ENCODE assay signal across 8 cellular contexts in genomic region chr1:145963218-145964019, GRCh38. TPM values are rescaled to one million over a fixed set of nuclear protein-coding genes. Genes with fewer than 3 reads are reported as not detected.
DNase-seq lines count a peak whose midpoint lies in the region; ATAC-seq and TF ChIP-seq lines count a peak whose summit lies in the region.

No MANE protein-coding gene starts in this region.

- no peak overlapping the region for H2AFZ ChIP-seq in mesenchymal stem cell (ENCODE audit: low read depth, low read length)

- H3K36me3 Mint-ChIP-seq in brain: peaks cover 14% of the 10 kb centered on the region

- H3K27ac ChIP-seq in mesenchymal stem cell (ENCODE audit: low read length, poor library complexity, severe bottlenecking): peak overlapping the region; percentile 93

- no peak overlapping the region for H3K14ac ChIP-seq in mesenchymal stem cell (ENCODE audit: low read length in 2 of 2)

- no peak for TF ChIP-seq POLR2A in NB4 (IDR thresholded peaks at IDR 0.05; ENCODE audit: extremely low read depth, insufficient read length)

- H3K4me3 ChIP-seq in NB4 (ENCODE audit: low read depth, low read length): peak overlapping the region; percentile 89
- peak overlapping the region in 1 of 2 experiments; percentile 92 for H3K4me3 ChIP-seq in mesenchymal stem cell (ENCODE audit: insufficient read depth in 1 of 2, low read depth in 1 of 2, low read length in 2 of 2)

- peak overlapping the region in 1 of 2 experiments; percentile 80 for H3K18ac ChIP-seq in mesenchymal stem cell (ENCODE audit: low read depth in 1 of 2, low read length in 2 of 2)

- H3K79me1 ChIP-seq in mesenchymal stem cell (replicated peaks; ENCODE audit: low read length, poor library complexity, severe bottlenecking): peaks cover 17% of the 10 kb centered on the region

- DNase-seq in EH (ENCODE audit: low read depth) (peak; percentile 89), NB4 (ENCODE audit: low read depth) (no peak), mesenchymal stem cell (peak; percentile 70), posterior vena cava (ENCODE audit: low spot score) (no peak)
- no peak for DNase-seq in stimulated activated CD4-positive, alpha-beta T cell treated with anti-CD3 and anti-CD28 coated beads, Interleukin-1b, Interleukin-23, amount 100 ng/mL, for 48 hours

- peaks cover 0 to 8% (median 6%) of the 10 kb centered on the region in 5 experiments for H3K9me3 Mint-ChIP-seq in brain

- TF ChIP-seq CTCF in NB4 (IDR thresholded peaks at IDR 0.05; ENCODE audit: low read depth, low read length) (no peak), brain (conservative IDR thresholded peaks at IDR 0.05) (no peak)

- H3K27me3 Mint-ChIP-seq in brain: peaks cover 14% of the 10 kb centered on the region

- 28% methylated on average over 5 of the region's 6 CpGs for WGBS in mesenchymal stem cell

- H2BK5ac ChIP-seq in mesenchymal stem cell (ENCODE audit: low read depth, low read length, poor library complexity, severe bottlenecking): peak overlapping the region; percentile 11

- H2BK15ac ChIP-seq in mesenchymal stem cell (ENCODE audit: low read depth, poor library complexity, severe bottlenecking): no peak overlapping the region

- peaks cover 26% of the 10 kb centered on the region for H3K4me1 ChIP-seq in mesenchymal stem cell (ENCODE audit: control insufficient read depth, insufficient read depth, low read depth, low read length)

- H4K91ac ChIP-seq in mesenchymal stem cell (ENCODE audit: low read length): no peak overlapping the region

- peaks cover 0 to 3% of the 10 kb centered on the region in 2 experiments for H3K36me3 ChIP-seq in mesenchymal stem cell (ENCODE audit: control insufficient read depth in 1 of 2, insufficient read depth in 2 of 2, low read depth in 1 of 2, low read length in 2 of 2)

- H2BK12ac ChIP-seq in mesenchymal stem cell (ENCODE audit: low read length in 2 of 2): no peak overlapping the region

- peak overlapping the region; percentile 54 for H2BK120ac ChIP-seq in mesenchymal stem cell (ENCODE audit: low read depth, low read length)

- peak overlapping the region; percentile 94 for H2AK5ac ChIP-seq in mesenchymal stem cell (ENCODE audit: low read length, severe bottlenecking)

- no peak for ATAC-seq in GM21619 (IDR thresholded peaks at IDR 0.05; ENCODE audit: unreplicated experiment)
- no peak for ATAC-seq in GM19463 (IDR thresholded peaks at IDR 0.05; ENCODE audit: unreplicated experiment)

- intact Hi-C loops in posterior vena cava (cut with DNase I): loop anchor here in 1 of 2 donors (5.0 kb wide), 1 partner anchor 46 kb away; the partner anchor contains the start of gene PEX11B

- H4K8ac ChIP-seq in mesenchymal stem cell (ENCODE audit: low read length): no peak overlapping the region

- peak overlapping the region; percentile 87 for H3K9ac ChIP-seq in mesenchymal stem cell (ENCODE audit: low read length)

- no peak overlapping the region for H3K23ac ChIP-seq in mesenchymal stem cell (ENCODE audit: low read length in 2 of 2)

- H3K4me3 Mint-ChIP-seq in brain: peak overlapping the region; percentile 93 to 99 (median 98)

- no peaks in the 10 kb centered on the region for H3K27me3 ChIP-seq in mesenchymal stem cell (ENCODE audit: control insufficient read depth in 1 of 2, insufficient read depth in 1 of 2, low read length in 2 of 2)

- H3K4me1 Mint-ChIP-seq in brain: peaks cover 72% of the 10 kb centered on the region

- H3K9me3 ChIP-seq in mesenchymal stem cell (ENCODE audit: control insufficient read depth, low read length): peaks cover 8% of the 10 kb centered on the region

- H3K4ac ChIP-seq in mesenchymal stem cell (ENCODE audit: low read depth in 1 of 2, low read length in 2 of 2): peak overlapping the region; percentile 36 to 81

- peak overlapping the region; percentile 90 for H3K4me2 ChIP-seq in mesenchymal stem cell (ENCODE audit: low read length, poor library complexity, severe bottlenecking)

- peak overlapping the region; percentile 97 to 100 (median 99) for H3K27ac Mint-ChIP-seq in brain

RNA-seq across cellular contexts. Expression of gene ANKRD34A, which starts 1.0 kb away (rescaled TPM):
- 7.3 TPM for polyA plus RNA-seq in brain (ENCODE audit: insufficient read depth, low read depth, low replicate concordance)
- 4.4 TPM for polyA plus RNA-seq in mesenchymal stem cell (2013, experiment 1 of 2)
- polyA plus RNA-seq in mesenchymal stem cell (2013, experiment 2 of 2): 4.4 TPM
- total RNA-seq in posterior vena cava: 1 to 10 TPM; 2.3 TPM

RNA-seq across cellular contexts. Expression of gene POLR3GL, which starts 1.1 kb away (rescaled TPM):
- 47.1 TPM for polyA plus RNA-seq in brain (ENCODE audit: insufficient read depth, low read depth, low replicate concordance)
- 31.1 TPM for polyA plus RNA-seq in mesenchymal stem cell (2013, experiment 1 of 2)
- polyA plus RNA-seq in mesenchymal stem cell (2013, experiment 2 of 2): 32.3 TPM
- 10 to 100 TPM; 22.8 to 23.8 TPM for total RNA-seq in posterior vena cava

RNA-seq across cellular contexts. Expression of gene LIX1L, which starts 5.6 kb away (rescaled TPM):
- polyA plus RNA-seq in brain (ENCODE audit: insufficient read depth, low read depth, low replicate concordance): 23.2 TPM
- 30.0 TPM for polyA plus RNA-seq in mesenchymal stem cell (2013, experiment 1 of 2)
- 29.8 TPM for polyA plus RNA-seq in mesenchymal stem cell (2013, experiment 2 of 2)
- 10 to 100 TPM; 45.5 to 45.8 TPM for total RNA-seq in posterior vena cava

RNA-seq across cellular contexts. Expression of gene TXNIP, which starts 33.0 kb away (rescaled TPM):
- polyA plus RNA-seq in brain (ENCODE audit: insufficient read depth, low read depth, low replicate concordance): 115 TPM
- polyA plus RNA-seq in mesenchymal stem cell (2013, experiment 1 of 2): 161 TPM
- polyA plus RNA-seq in mesenchymal stem cell (2013, experiment 2 of 2): 167 TPM
- total RNA-seq in posterior vena cava: 100 to 1,000 TPM; 393 to 441 TPM

RNA-seq across cellular contexts. Expression of gene RBM8A, which starts 36.1 kb away (rescaled TPM):
- polyA plus RNA-seq in brain (ENCODE audit: insufficient read depth, low read depth, low replicate concordance): 159 TPM
- polyA plus RNA-seq in mesenchymal stem cell (2013, experiment 1 of 2): 135 TPM
- polyA plus RNA-seq in mesenchymal stem cell (2013, experiment 2 of 2): 142 TPM
- 10 to 100 TPM; 81.0 to 83.3 TPM for total RNA-seq in posterior vena cava

Comparison
In these comparisons a context has a peak if more than half of its experiments do, and no peak if none do; other contexts are left out.
1. DNase-seq: peak in EH (single experiment) and mesenchymal stem cell (single experiment); none in NB4 (single experiment), stimulated activated CD4-positive, alpha-beta T cell treated with anti-CD3 and anti-CD28 coated beads, Interleukin-1b, Interleukin-23, amount 100 ng/mL, for 48 hours (single experiment) and posterior vena cava (single experiment).